In the genomic region with DNA sequence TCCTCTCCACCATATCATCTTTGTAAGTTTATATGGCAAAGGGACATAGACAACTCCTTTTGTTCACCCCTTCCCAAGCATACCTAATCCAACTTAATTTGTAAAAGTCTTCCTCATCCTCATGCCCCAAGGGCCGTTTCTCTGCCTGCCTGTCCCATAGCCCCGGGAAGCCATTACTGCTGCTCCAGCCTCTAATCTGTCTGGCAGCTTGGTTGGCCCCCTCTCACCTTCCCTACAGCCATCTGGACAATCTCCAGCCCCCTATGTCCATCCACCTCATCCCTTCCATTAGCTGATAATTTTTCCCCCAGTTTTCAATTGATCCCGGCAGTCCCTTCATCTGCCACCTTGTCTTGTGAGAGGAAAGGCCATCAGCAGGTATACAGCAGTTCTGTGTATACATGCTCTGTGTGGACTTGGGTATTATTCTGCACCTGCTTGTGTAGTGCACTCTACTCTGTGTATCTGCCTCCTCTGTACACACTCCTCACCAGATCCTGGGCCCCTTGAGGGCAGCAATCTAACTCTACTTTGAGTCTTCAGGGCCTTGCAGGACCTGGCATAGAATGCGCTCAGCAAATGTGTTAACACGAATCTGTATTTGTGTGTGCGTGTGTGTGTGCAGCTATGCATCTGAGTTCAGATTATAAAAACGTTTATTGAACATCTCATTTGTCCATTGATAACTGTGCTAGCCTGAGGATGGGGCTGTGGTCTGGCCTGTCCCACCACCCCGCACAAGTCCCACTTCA, we compare ENCODE assay signal across 8 cellular contexts. TPM values are rescaled to one million over a fixed set of nuclear protein-coding genes. Genes with fewer than 3 reads are reported as not detected.
DNase-seq lines count a peak whose midpoint lies in the region; ATAC-seq and TF ChIP-seq lines count a peak whose summit lies in the region.

No MANE protein-coding gene starts in this region.

- intact Hi-C loops in Panc1 (cut with micrococcal nuclease; ENCODE audit: unreplicated experiment): no loop called here
- intact Hi-C loops in lower leg skin (cut with DNase I; ENCODE audit: low total_unique reads): loop anchor here (5.0 kb wide), 1 partner anchor 42 kb away; no protein-coding TSS in a partner anchor

- H3K4me1 ChIP-seq in Panc1 (ENCODE audit: control insufficient read depth, insufficient read depth, low read length): peaks cover 34% of the 10 kb centered on the region

- no TSS peak for BruUV-seq in Panc1 (replicated peaks; lab: Mats Ljungman, UMichigan)

- in situ Hi-C loops in Panc1 (cut with HindIII; ENCODE audit: low pct_unique_long_range_greater_than_20kb, low sequenced_read_pairs): no loop called here

- CTCF ChIA-PET in Panc1 (lab: Charles Lee): interaction anchor here (0.6 to 1.3 kb wide), 5 partner anchors 16 to 78 kb away, joined by 3 to 6 read pairs (median 4); no protein-coding TSS in a partner anchor

- peak overlapping the region; percentile 99 to 100 for H3K27ac Mint-ChIP-seq in effector memory CD8-positive, alpha-beta T cell

- no peaks in the 10 kb centered on the region for H3K9me3 Mint-ChIP-seq in effector memory CD8-positive, alpha-beta T cell

- H3K9me3 ChIP-seq in Panc1 (ENCODE audit: control insufficient read depth, insufficient read depth, low read depth, low read length): no peaks in the 10 kb centered on the region
- no peaks in the 10 kb centered on the region for H3K9me3 ChIP-seq in neural cell (ENCODE audit: low read length)

- TF ChIP-seq EP300 in neural cell (conservative IDR thresholded peaks at IDR 0.05; ENCODE audit: poor library complexity, severe bottlenecking): no peak

- WGBS in lower leg skin, 2 donors: 28 to 39% methylated on average over 8 of the region's 8 CpGs

- H3K9ac ChIP-seq in neural cell (ENCODE audit: low read length): peak overlapping the region; percentile 63

- POLR2A ChIA-PET in Panc1 (lab: Charles Lee): interaction anchor here (0.6 to 1.0 kb wide), 5 partner anchors 8 to 115 kb away, joined by 3 read pairs; no protein-coding TSS in a partner anchor

- peaks cover 4% of the 10 kb centered on the region for H3K79me2 ChIP-seq in neural cell (replicated peaks; ENCODE audit: insufficient read depth, low read length)

- H3K4me2 ChIP-seq in neural cell (ENCODE audit: low read length): no peak overlapping the region

- no peaks in the 10 kb centered on the region for H3F3A ChIP-seq in neural cell (ENCODE audit: insufficient read depth, low read length, poor library complexity, severe bottlenecking)

- TF ChIP-seq POLR2A in lower leg skin (IDR thresholded peaks at IDR 0.05): no peak

- TF ChIP-seq RAD21 in neural cell (conservative IDR thresholded peaks at IDR 0.05): no peak

- H3K36me3 Mint-ChIP-seq in effector memory CD8-positive, alpha-beta T cell (ENCODE audit: insufficient read depth): peaks cover 49% of the 10 kb centered on the region

- no peak overlapping the region for H2AFZ ChIP-seq in neural cell (ENCODE audit: low read depth, low read length)

- DNase-seq in stimulated activated CD4-positive, alpha-beta T cell treated with anti-CD3 and anti-CD28 coated beads, Interleukin-1b, Interleukin-23, amount 100 ng/mL, for 48 hours: peak; percentile 48
- no peak for DNase-seq in stimulated activated CD4-positive, alpha-beta T cell treated with anti-CD3 and anti-CD28 coated beads, Interleukin-4, amount 100 ng/mL, for 4 hours
- DNase-seq in Panc1 (ENCODE audit: low read depth, low spot score) (peak; percentile 33), AG08396 (ENCODE audit: low spot score) (no peak), lower leg skin (ENCODE audit: low spot score in 2 of 2) (no peak)
- DNase-seq in effector memory CD8-positive, alpha-beta T cell: no peak

- H3K9me2 ChIP-seq in neural cell (ENCODE audit: insufficient read depth, low read length): no peaks in the 10 kb centered on the region

- no peak for TF ChIP-seq CTCF in Panc1 (IDR thresholded peaks at IDR 0.05)
- no peak for TF ChIP-seq CTCF in neural cell (IDR thresholded peaks at IDR 0.05; ENCODE audit: poor library complexity, severe bottlenecking)
- no peak for TF ChIP-seq CTCF in lower leg skin (IDR thresholded peaks at IDR 0.05)

- no peaks in the 10 kb centered on the region for H3K27me3 Mint-ChIP-seq in effector memory CD8-positive, alpha-beta T cell

- H3K27ac ChIP-seq in Panc1 (ENCODE audit: low read length): peak overlapping the region; percentile 92
- H3K27ac ChIP-seq in neural cell (ENCODE audit: low read length): peak overlapping the region; percentile 55

- H3K4me3 ChIP-seq in Panc1 (ENCODE audit: low read depth in 2 of 2, low read length in 2 of 2) (peak overlapping the region in 1 of 2 experiments; percentile 47; a peak in 2 of 4 replicates), neural cell (ENCODE audit: low read length) (peak overlapping the region; percentile 62), lower leg skin (ENCODE audit: low read depth, poor library complexity, severe bottlenecking) (no peak overlapping the region)

- ATAC-seq in Panc1: no peak
- ATAC-seq in effector memory CD8-positive, alpha-beta T cell (replicated peaks): no peak
- no peak for ATAC-seq in GM19035 (IDR thresholded peaks at IDR 0.05; ENCODE audit: unreplicated experiment)

- H3K27me3 ChIP-seq in Panc1 (ENCODE audit: control insufficient read depth, insufficient read depth, low read length) (no peaks in the 10 kb centered on the region), neural cell (ENCODE audit: insufficient read depth, low read depth, low read length) (no peaks in the 10 kb centered on the region)

- H3K4me1 Mint-ChIP-seq in effector memory CD8-positive, alpha-beta T cell (ENCODE audit: low read depth in 2 of 2): peaks cover 55 to 56% of the 10 kb centered on the region in 2 donors

- no peaks in the 10 kb centered on the region for H4K20me1 ChIP-seq in neural cell (ENCODE audit: insufficient read depth)

- H3K36me3 ChIP-seq in Panc1 (ENCODE audit: control insufficient read depth, insufficient read depth, low read length) (peaks cover 8% of the 10 kb centered on the region; the same call in 1 of the 2 replicates), neural cell (ENCODE audit: insufficient read depth, low read length) (no peaks in the 10 kb centered on the region)

- H3K4me3 Mint-ChIP-seq in effector memory CD8-positive, alpha-beta T cell: peak overlapping the region; percentile 82 to 83

TF ChIP-seq in neural cell, 6 proteins besides CTCF, POLR2A, EP300 and RAD21:
- TF ChIP-seq TAF1 (IDR thresholded peaks at IDR 0.05; ENCODE audit: low read depth) (no peak), SMC3 (conservative IDR thresholded peaks at IDR 0.05; ENCODE audit: poor library complexity) (no peak), EZH2 (IDR thresholded peaks at IDR 0.05; ENCODE audit: borderline replicate concordance, insufficient read depth, low read length, poor library complexity, severe bottlenecking) (no peak), POLR2AphosphoS5 (IDR thresholded peaks at IDR 0.05) (no peak), MXI1 (conservative IDR thresholded peaks at IDR 0.05; ENCODE audit: poor library complexity, severe bottlenecking) (no peak)
- TF ChIP-seq, protein P1, sequence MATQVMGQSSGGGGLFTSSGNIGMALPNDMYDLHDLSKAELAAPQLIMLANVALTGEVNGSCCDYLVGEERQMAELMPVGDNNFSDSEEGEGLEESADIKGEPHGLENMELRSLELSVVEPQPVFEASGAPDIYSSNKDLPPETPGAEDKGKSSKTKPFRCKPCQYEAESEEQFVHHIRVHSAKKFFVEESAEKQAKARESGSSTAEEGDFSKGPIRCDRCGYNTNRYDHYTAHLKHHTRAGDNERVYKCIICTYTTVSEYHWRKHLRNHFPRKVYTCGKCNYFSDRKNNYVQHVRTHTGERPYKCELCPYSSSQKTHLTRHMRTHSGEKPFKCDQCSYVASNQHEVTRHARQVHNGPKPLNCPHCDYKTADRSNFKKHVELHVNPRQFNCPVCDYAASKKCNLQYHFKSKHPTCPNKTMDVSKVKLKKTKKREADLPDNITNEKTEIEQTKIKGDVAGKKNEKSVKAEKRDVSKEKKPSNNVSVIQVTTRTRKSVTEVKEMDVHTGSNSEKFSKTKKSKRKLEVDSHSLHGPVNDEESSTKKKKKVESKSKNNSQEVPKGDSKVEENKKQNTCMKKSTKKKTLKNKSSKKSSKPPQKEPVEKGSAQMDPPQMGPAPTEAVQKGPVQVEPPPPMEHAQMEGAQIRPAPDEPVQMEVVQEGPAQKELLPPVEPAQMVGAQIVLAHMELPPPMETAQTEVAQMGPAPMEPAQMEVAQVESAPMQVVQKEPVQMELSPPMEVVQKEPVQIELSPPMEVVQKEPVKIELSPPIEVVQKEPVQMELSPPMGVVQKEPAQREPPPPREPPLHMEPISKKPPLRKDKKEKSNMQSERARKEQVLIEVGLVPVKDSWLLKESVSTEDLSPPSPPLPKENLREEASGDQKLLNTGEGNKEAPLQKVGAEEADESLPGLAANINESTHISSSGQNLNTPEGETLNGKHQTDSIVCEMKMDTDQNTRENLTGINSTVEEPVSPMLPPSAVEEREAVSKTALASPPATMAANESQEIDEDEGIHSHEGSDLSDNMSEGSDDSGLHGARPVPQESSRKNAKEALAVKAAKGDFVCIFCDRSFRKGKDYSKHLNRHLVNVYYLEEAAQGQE (IDR thresholded peaks at IDR 0.05; ENCODE audit: borderline replicate concordance): no peak

RNA-seq across cellular contexts. Expression of gene MEF2D, which starts 3.7 kb away (rescaled TPM):
- total RNA-seq in Panc1 (2021; ENCODE audit: unreplicated experiment): 30.9 TPM
- polyA plus RNA-seq in Panc1 (2012; ENCODE audit: insufficient read length): 35.0 TPM
- polyA plus RNA-seq in neural cell: 4.7 and 5.2 TPM in 2 replicates
- polyA minus RNA-seq in neural cell: 13.4 and 15.4 TPM in 2 replicates
- total RNA-seq in lower leg skin: 10 to 100 TPM; 32.1 to 67.3 (median 55.6) TPM

Comparison
In these comparisons a context has a peak if more than half of its experiments do, and no peak if none do; other contexts are left out.
1. DNase-seq: peak in stimulated activated CD4-positive, alpha-beta T cell treated with anti-CD3 and anti-CD28 coated beads, Interleukin-1b, Interleukin-23, amount 100 ng/mL, for 48 hours (single experiment) and Panc1 (single experiment); none in stimulated activated CD4-positive, alpha-beta T cell treated with anti-CD3 and anti-CD28 coated beads, Interleukin-4, amount 100 ng/mL, for 4 hours (0 of 2), effector memory CD8-positive, alpha-beta T cell (0 of 3), AG08396 (single experiment) and lower leg skin (0 of 2).